Comparison of ENCODE assay signal across 8 cellular contexts in the genomic region with DNA sequence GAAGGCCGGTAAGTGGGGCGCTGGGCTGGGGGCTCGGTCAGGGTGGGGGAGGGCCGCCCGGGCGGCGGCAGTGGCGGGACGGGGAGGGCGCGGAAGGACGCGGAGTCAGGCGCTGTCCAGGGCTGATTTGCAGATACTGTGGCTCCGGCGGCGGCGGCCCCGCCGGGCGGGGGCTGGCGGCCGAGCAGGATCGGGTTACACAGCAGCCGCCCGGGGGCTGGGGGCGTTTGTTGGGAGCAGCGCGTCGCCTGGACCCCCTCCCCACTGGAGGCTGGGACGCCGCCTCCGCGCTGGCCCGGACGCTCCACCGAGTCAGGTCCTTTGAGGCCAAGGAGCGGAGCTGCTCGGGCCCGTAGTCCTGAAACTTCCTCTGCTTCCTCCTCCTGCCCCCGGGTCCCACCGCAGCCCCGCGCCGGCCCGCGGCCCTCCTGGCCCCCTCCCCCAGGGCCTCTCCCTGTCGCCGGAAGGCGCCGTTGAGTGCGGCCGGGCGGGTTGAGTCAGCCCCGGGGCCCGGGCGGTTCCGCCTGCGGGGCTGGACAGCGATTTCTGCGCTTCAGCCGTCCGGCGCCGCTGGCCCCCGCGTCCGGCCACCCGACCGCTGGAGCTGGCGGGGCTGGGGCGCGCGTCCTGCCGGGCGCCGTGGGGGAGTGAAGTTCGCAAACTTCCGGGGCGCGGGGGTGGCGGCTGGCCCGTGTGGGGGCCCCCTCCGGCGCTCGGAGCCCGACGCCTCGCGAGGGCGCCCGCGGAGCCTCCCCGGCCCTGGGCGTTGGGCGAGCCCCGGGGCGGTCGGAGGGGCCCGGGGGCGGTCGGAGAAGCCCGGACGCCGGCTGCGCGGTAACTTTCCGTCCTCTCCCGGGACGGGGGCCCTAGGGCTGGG.
DNase-seq lines count a peak whose midpoint lies in the region; ATAC-seq and TF ChIP-seq lines count a peak whose summit lies in the region.

No MANE protein-coding gene starts in this region.

- H3K27ac Mint-ChIP-seq in nephron, result peak overlapping the region; percentile 99 to 100 (median 99)
- H3K27ac Mint-ChIP-seq in stimulated activated naive CD8-positive, alpha-beta T cell treated with anti-CD3 and anti-CD28 coated beads, Interleukin-15, amount 100 ng/mL, for 72 hours, result peak overlapping the region; percentile 95 to 97

- TF ChIP-seq CTCF in fibroblast of mammary gland (conservative IDR thresholded peaks at IDR 0.05; ENCODE audit: control insufficient read depth, insufficient read depth, low read depth, low read length) (no peak), nephron (IDR thresholded peaks at IDR 0.05; ENCODE audit: unreplicated experiment in 3 of 3) (no peak)

- peak overlapping the region; percentile 95 to 99 (median 95) for H3K4me3 Mint-ChIP-seq in nephron
- peak overlapping the region; percentile 90 for H3K4me3 Mint-ChIP-seq in stimulated activated naive CD8-positive, alpha-beta T cell treated with anti-CD3 and anti-CD28 coated beads, Interleukin-15, amount 100 ng/mL, for 72 hours

- H3K9me3 Mint-ChIP-seq in nephron, result no peaks in the 10 kb centered on the region
- no peaks in the 10 kb centered on the region for H3K9me3 Mint-ChIP-seq in stimulated activated naive CD8-positive, alpha-beta T cell treated with anti-CD3 and anti-CD28 coated beads, Interleukin-15, amount 100 ng/mL, for 72 hours

- H3K4me1 Mint-ChIP-seq in nephron, result peaks cover 35% of the 10 kb centered on the region
- peaks cover 43% of the 10 kb centered on the region for H3K4me1 Mint-ChIP-seq in stimulated activated naive CD8-positive, alpha-beta T cell treated with anti-CD3 and anti-CD28 coated beads, Interleukin-15, amount 100 ng/mL, for 72 hours

- peaks cover 16% of the 10 kb centered on the region for H3K36me3 Mint-ChIP-seq in nephron (ENCODE audit: low read depth)

- peak; percentile 55 for ATAC-seq in HG03039 (IDR thresholded peaks at IDR 0.05; ENCODE audit: unreplicated experiment)
- peak; percentile 75 for ATAC-seq in stimulated activated naive CD8-positive, alpha-beta T cell treated with anti-CD3 and anti-CD28 coated beads, Interleukin-15, amount 100 ng/mL, for 72 hours

- DNase-seq in NCI-H748 (lab: John Stamatoyannopoulos, UW; ENCODE audit: unreplicated experiment) (peak; percentile 20), NCI-H748 treated with DMSO at 0.1 percent for 48 hours (lab: John Stamatoyannopoulos, UW) (no peak), OCI-M1 (lab: John Stamatoyannopoulos, UW) (peak; percentile 91), fibroblast of mammary gland (ENCODE audit: low read depth) (peak; percentile 49)
- DNase-seq in activated T-helper 1 cell treated with anti-CD3 and anti-CD28 coated beads, Interleukin-2, amount 50 U/mL, for 16 hours (ENCODE audit: low read depth in 1 of 2, low spot score in 1 of 2), result peak; percentile 46 to 64
- peak; percentile 77 to 78 for DNase-seq in stimulated activated naive CD8-positive, alpha-beta T cell treated with anti-CD3 and anti-CD28 coated beads, Interleukin-15, amount 100 ng/mL, for 72 hours

- peaks cover 5% of the 10 kb centered on the region for H3K27me3 Mint-ChIP-seq in nephron (ENCODE audit: low read depth)
- H3K27me3 Mint-ChIP-seq in stimulated activated naive CD8-positive, alpha-beta T cell treated with anti-CD3 and anti-CD28 coated beads, Interleukin-15, amount 100 ng/mL, for 72 hours, result no peaks in the 10 kb centered on the region

- peak overlapping the region; percentile 85 for H3K4me3 ChIP-seq in fibroblast of mammary gland (ENCODE audit: control insufficient read depth, low read depth, low read length)
